In the genomic region with DNA sequence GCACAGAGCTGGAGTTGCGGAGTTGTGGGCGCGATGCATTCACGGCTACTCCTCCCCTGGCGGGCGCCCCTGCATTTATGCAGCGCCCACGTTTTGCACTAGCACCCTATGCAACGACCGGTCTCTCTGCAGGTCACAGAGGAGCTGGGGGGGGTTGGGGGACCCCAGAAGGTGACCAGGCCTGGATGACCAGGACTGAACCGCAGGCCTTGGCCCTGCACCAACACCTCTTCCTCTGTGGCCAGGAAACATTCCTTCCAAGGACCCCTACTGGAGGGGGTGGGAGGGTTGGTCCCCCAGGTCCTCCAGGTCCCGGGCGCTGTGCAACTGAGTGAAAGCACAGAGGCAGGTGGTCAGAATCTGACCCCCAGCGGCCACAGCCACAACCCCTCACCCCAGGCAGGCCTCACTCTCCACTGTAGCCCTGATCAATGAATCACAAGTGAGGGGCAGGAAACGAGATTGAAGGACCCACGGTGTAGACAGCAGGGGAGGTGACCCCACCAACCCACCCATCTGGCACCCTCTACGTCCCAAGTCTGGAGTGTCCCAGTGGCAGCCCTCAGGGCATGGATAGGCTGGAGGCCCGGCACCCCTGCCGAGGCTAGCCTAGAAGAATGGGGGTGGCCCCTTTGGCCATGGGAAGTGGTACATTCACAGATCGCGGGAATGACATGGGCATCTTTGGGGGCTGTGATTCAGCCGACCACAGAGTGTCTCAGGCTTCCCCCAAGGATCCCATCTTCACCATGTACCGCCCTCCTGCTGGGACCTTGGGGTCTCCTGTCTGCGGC, we compare ENCODE assay signal across 8 cellular contexts. TPM values are rescaled to one million over a fixed set of nuclear protein-coding genes. Genes with fewer than 3 reads are reported as not detected.
DNase-seq lines count a peak whose midpoint lies in the region; FAIRE-seq and TF ChIP-seq lines count a peak whose summit lies in the region.

No MANE protein-coding gene starts in this region.

- H3K9ac ChIP-seq in GM23248 (peak overlapping the region; percentile 91), iPS-18a (ENCODE audit: low read length) (peak overlapping the region; percentile 72), subcutaneous abdominal adipose tissue (ENCODE audit: low read length in 5 of 5) (peak overlapping the region in 4 of 5 donors; percentile 59 to 86 (median 78))

- H3K9me3 ChIP-seq in GM23248 (ENCODE audit: low read depth) (no peaks in the 10 kb centered on the region), iPS-18a (ENCODE audit: control insufficient read depth, low read depth, low read length) (no peaks in the 10 kb centered on the region), subcutaneous abdominal adipose tissue (ENCODE audit: control insufficient read depth in 5 of 5, low read length in 5 of 5) (no peaks in the 10 kb centered on the region)

- TF ChIP-seq CTCF in AG10803 (conservative IDR thresholded peaks at IDR 0.05; ENCODE audit: low read length): no peak

- peak overlapping the region; percentile 98; the same call in 1 of the 2 replicates for H3K27ac ChIP-seq in GM23248
- H3K27ac ChIP-seq in iPS-18a (ENCODE audit: low read length): peak overlapping the region; percentile 72
- peak overlapping the region; percentile 99 for H3K27ac ChIP-seq in subcutaneous abdominal adipose tissue (ENCODE audit: low read depth, low read length)

- H3K9me2 ChIP-seq in GM23248 (ENCODE audit: insufficient read depth): no peaks in the 10 kb centered on the region

- no peaks in the 10 kb centered on the region for H3K27me3 ChIP-seq in GM23248 (replicated peaks; ENCODE audit: insufficient read depth)
- no peaks in the 10 kb centered on the region for H3K27me3 ChIP-seq in iPS-18a (ENCODE audit: control insufficient read depth, insufficient read depth, low read length)
- no peaks in the 10 kb centered on the region for H3K27me3 ChIP-seq in subcutaneous abdominal adipose tissue (ENCODE audit: control insufficient read depth in 5 of 5, insufficient read depth in 4 of 5, low read length in 5 of 5)

- H3K36me3 ChIP-seq in GM23248 (ENCODE audit: low read depth) (no peaks in the 10 kb centered on the region), iPS-18a (ENCODE audit: control insufficient read depth, low read depth, low read length) (no peaks in the 10 kb centered on the region), subcutaneous abdominal adipose tissue (ENCODE audit: control insufficient read depth in 5 of 5, insufficient read depth in 5 of 5, low read length in 5 of 5) (no peaks in the 10 kb centered on the region)

- H3K4me2 ChIP-seq in GM23248 (ENCODE audit: unreplicated experiment): peak overlapping the region; percentile 97

- 40 to 47% methylated on average over 21 to 24 of the region's 24 CpGs for WGBS in GM23248 (ENCODE audit: low coverage in 1 of 2, low lambda C conversion rate in 2 of 2, missing lambda C conversion rate in 2 of 2), 2 experiments

- no peak for FAIRE-seq in GM19239 (lab: Jason Lieb, UNC)

- in situ Hi-C loops in GM23248 (cut with MboI): no loop called here

- DNase-seq in AG10803 (ENCODE audit: low read depth): no peak
- DNase-seq in GM23248: no peak
- DNase-seq in activated CD8-positive, alpha-beta memory T cell treated with anti-CD3 and anti-CD28 coated beads, Interleukin-2, amount 50 U/mL, for 48 hours: peak; percentile 55
- DNase-seq in AG08396 (ENCODE audit: low spot score): no peak
- no peak for DNase-seq in epidermal melanocyte (ENCODE audit: insufficient read length, low spot score)
- DNase-seq in GM19239 (ENCODE audit: insufficient read length, low spot score): no peak

- H3K4me1 ChIP-seq in GM23248 (ENCODE audit: insufficient read depth) (peaks cover 32% of the 10 kb centered on the region), iPS-18a (ENCODE audit: control insufficient read depth, low read depth, low read length) (peaks cover 14% of the 10 kb centered on the region), subcutaneous abdominal adipose tissue (ENCODE audit: control insufficient read depth in 5 of 5, insufficient read depth in 5 of 5, low read length in 5 of 5) (peaks cover 12 to 54% (median 49%) of the 10 kb centered on the region in 5 donors)

- H3K4me3 ChIP-seq in AG10803 (ENCODE audit: low read length) (peak overlapping the region; percentile 71), GM23248 (peak overlapping the region; percentile 74), iPS-18a (ENCODE audit: low read length) (peak overlapping the region; percentile 81), subcutaneous abdominal adipose tissue (ENCODE audit: low read depth in 1 of 5, low read length in 5 of 5) (peak overlapping the region; percentile 46 to 79 (median 74))

- peaks cover 16% of the 10 kb centered on the region for H3F3A ChIP-seq in GM23248 (ENCODE audit: insufficient read depth)

- H3K79me2 ChIP-seq in GM23248 (ENCODE audit: insufficient read depth): no peaks in the 10 kb centered on the region

- H2AFZ ChIP-seq in GM23248: peak overlapping the region; percentile 85

- no peaks in the 10 kb centered on the region for H4K20me1 ChIP-seq in GM23248 (ENCODE audit: insufficient read depth)

RNA-seq across cellular contexts. Expression of a gene that starts 11.1 kb away (rescaled TPM):
- 78.6 and 83.2 TPM in 2 replicates for total RNA-seq in GM23248 (2014; rRNA removed; shearing (Covaris generic))
- polyA plus RNA-seq in GM23248 (2016; fragmentation: Nextera tagmentation; extraction: Ambion mirVana): 28.9 and 37.6 TPM in 2 replicates

RNA-seq across cellular contexts. Expression of a gene that starts 34.0 kb away (rescaled TPM):
- 38.7 and 53.1 TPM in 2 replicates for total RNA-seq in GM23248 (2014; rRNA removed; shearing (Covaris generic))
- polyA plus RNA-seq in GM23248 (2016; fragmentation: Nextera tagmentation; extraction: Ambion mirVana): 53.7 and 57.0 TPM in 2 replicates

RNA-seq across cellular contexts. Expression of a gene that starts 34.6 kb away (rescaled TPM):
- total RNA-seq in GM23248 (2014; rRNA removed; shearing (Covaris generic)): 1.6 and 2.3 TPM in 2 replicates
- polyA plus RNA-seq in GM23248 (2016; fragmentation: Nextera tagmentation; extraction: Ambion mirVana): 0.89 and 1.5 TPM in 2 replicates

RNA-seq across cellular contexts. Expression of a gene that starts 46.6 kb away (rescaled TPM):
- total RNA-seq in GM23248 (2014; rRNA removed; shearing (Covaris generic)): 69.5 and 72.0 TPM in 2 replicates
- 6.8 and 9.0 TPM in 2 replicates for polyA plus RNA-seq in GM23248 (2016; fragmentation: Nextera tagmentation; extraction: Ambion mirVana)
